In genomic region chr6:127570739-127571389, GRCh38 we compare ENCODE assay signal across 1 cellular context.
TF ChIP-seq lines count a peak whose summit lies in the region.

No MANE protein-coding gene starts in this region.

TF ChIP-seq in GM12878, 131 proteins besides CTCF, POLR2A, EP300 and RAD21 (continued from another document):
- peak; percentile 52; the same call in 1 of the 2 replicates for TF ChIP-seq CREM (IDR thresholded peaks at IDR 0.05; ENCODE audit: low read depth)
